1 cellular context compared by ENCODE assay signal in genomic region chr17:35569405-35569804, GRCh38.
TF ChIP-seq lines count a peak whose summit lies in the region.

No MANE protein-coding gene starts in this region.

TF ChIP-seq in H1, 55 proteins besides CTCF, POLR2A, EP300 and RAD21:
- TF ChIP-seq ZNF274 (IDR thresholded peaks at IDR 0.05; ENCODE audit: borderline replicate concordance, extremely low read depth, low read length) (no peak), CHD2 (IDR thresholded peaks at IDR 0.05; ENCODE audit: low read length) (no peak), ATF3 (IDR thresholded peaks at IDR 0.05; ENCODE audit: insufficient read depth, low read depth, low read length) (no peak), ATF2 (IDR thresholded peaks at IDR 0.05; ENCODE audit: low read length) (no peak), SIN3A (conservative IDR thresholded peaks at IDR 0.05 in 1 of 2, IDR thresholded peaks at IDR 0.05 in 1 of 2; ENCODE audit: low read depth in 1 of 2, low read length in 2 of 2) (no peak), CREB1 (IDR thresholded peaks at IDR 0.05) (no peak), TEAD4 (IDR thresholded peaks at IDR 0.05; ENCODE audit: low read depth, low read length) (no peak)
